15 cellular contexts compared by ENCODE assay signal in genomic region chr17:72249441-72249840, GRCh38.
"Had no signal": no experiment of that assay in that cellular context is flagged by ENCODE, and none has a peak within 500 bp of the region (broad histone marks: within the 10 kb centered on the region; RNA-seq: fewer than 3 reads in every experiment).

No MANE protein-coding gene starts in this region.

- H3K4me3 Mint-ChIP-seq: activated CD8-positive, alpha-beta T cell treated with anti-CD3 and anti-CD28 coated beads for 36 hours; activated T-cell treated with anti-CD3 and anti-CD28 coated beads, Interleukin-2, amount 50 U/mL, for 72 hours; nephron progenitor cell had no signal

- FAIRE-seq: endothelial cell of umbilical vein, urothelium cell line had no signal

- H3K9me3 ChIP-seq: ascending aorta had no signal

- H3K27ac ChIP-seq: ascending aorta, coronary artery had no signal

- DNase-seq: activated CD8-positive, alpha-beta memory T cell treated with anti-CD3 and anti-CD28 coated beads, Interleukin-2, amount 50 U/mL, for 4 hours; activated CD8-positive, alpha-beta T cell treated with anti-CD3 and anti-CD28 coated beads for 36 hours; activated naive CD4-positive, alpha-beta T cell; activated T-cell treated with anti-CD3 and anti-CD28 coated beads, Interleukin-2, amount 50 U/mL, for 72 hours; caudate nucleus; effector CD4-positive, alpha-beta T cell; hypothalamus; left cardiac atrium; nephron progenitor cell; stimulated activated CD4-positive, alpha-beta T cell treated with anti-CD3 and anti-CD28 coated beads, Interleukin-2, amount 100 ng/mL, for 48 hours; stimulated activated naive CD4-positive, alpha-beta T cell treated with Interleukin-2 at 50 U/mL for 16 hours had no signal

- H3K4me3 ChIP-seq: ascending aorta, coronary artery had no signal

- H3K27ac Mint-ChIP-seq: activated CD8-positive, alpha-beta T cell treated with anti-CD3 and anti-CD28 coated beads for 36 hours; activated T-cell treated with anti-CD3 and anti-CD28 coated beads, Interleukin-2, amount 50 U/mL, for 72 hours; nephron progenitor cell had no signal

- H3K27me3 ChIP-seq: ascending aorta had no signal

- ATAC-seq: activated CD8-positive, alpha-beta T cell treated with anti-CD3 and anti-CD28 coated beads for 36 hours; activated T-cell treated with anti-CD3 and anti-CD28 coated beads, Interleukin-2, amount 50 U/mL, for 72 hours; left cardiac atrium had no signal

- H3K36me3 ChIP-seq: ascending aorta had no signal

- H3K4me1 ChIP-seq: ascending aorta had no signal

- H3K27me3 Mint-ChIP-seq: activated CD8-positive, alpha-beta T cell treated with anti-CD3 and anti-CD28 coated beads for 36 hours had no signal
